2 cellular contexts compared by ENCODE assay signal in the genomic region with DNA sequence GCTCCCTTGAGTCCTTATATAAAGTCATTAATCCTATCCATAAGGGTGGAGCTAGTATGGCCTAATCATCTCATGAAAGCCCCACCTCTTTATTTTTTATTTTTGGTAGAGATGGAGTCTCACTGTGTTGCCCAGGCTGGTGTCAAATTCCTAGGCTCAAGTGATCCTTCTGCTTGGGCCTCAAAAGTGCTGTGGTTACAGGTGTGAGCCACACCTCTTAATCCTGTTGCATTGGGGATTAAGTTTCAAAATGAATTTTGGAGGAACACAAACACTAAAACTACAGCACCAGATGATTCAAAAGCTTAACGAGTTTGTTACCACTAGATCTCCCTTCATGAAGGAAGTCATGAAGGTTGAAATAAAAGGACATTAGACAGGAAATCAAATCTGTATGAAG.
TF ChIP-seq lines count a peak whose summit lies in the region.

No MANE protein-coding gene starts in this region.

TF ChIP-seq in HEK293, 187 proteins besides CTCF, POLR2A, EP300 and RAD21:
- no peak for TF ChIP-seq SP2 (tag by site-specific recombination; IDR thresholded peaks at IDR 0.05)
- TF ChIP-seq ZNF785 (tag by site-specific recombination; IDR thresholded peaks at IDR 0.05) = no peak
- TF ChIP-seq SCRT1 (tag by site-specific recombination; IDR thresholded peaks at IDR 0.05; ENCODE audit: borderline replicate concordance) = peak; percentile 76; the same call in 1 of the 2 replicates
- TF ChIP-seq ZNF600 (tag by site-specific recombination; IDR thresholded peaks at IDR 0.05) = no peak
- peak; percentile 85 for TF ChIP-seq SCRT2 (tag by site-specific recombination; IDR thresholded peaks at IDR 0.05)

TF ChIP-seq in GM12878, 131 proteins besides CTCF, POLR2A, EP300 and RAD21:
- TF ChIP-seq, protein P1, sequence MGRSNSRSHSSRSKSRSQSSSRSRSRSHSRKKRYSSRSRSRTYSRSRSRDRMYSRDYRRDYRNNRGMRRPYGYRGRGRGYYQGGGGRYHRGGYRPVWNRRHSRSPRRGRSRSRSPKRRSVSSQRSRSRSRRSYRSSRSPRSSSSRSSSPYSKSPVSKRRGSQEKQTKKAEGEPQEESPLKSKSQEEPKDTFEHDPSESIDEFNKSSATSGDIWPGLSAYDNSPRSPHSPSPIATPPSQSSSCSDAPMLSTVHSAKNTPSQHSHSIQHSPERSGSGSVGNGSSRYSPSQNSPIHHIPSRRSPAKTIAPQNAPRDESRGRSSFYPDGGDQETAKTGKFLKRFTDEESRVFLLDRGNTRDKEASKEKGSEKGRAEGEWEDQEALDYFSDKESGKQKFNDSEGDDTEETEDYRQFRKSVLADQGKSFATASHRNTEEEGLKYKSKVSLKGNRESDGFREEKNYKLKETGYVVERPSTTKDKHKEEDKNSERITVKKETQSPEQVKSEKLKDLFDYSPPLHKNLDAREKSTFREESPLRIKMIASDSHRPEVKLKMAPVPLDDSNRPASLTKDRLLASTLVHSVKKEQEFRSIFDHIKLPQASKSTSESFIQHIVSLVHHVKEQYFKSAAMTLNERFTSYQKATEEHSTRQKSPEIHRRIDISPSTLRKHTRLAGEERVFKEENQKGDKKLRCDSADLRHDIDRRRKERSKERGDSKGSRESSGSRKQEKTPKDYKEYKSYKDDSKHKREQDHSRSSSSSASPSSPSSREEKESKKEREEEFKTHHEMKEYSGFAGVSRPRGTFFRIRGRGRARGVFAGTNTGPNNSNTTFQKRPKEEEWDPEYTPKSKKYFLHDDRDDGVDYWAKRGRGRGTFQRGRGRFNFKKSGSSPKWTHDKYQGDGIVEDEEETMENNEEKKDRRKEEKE (IDR thresholded peaks at IDR 0.05) = no peak
- TF ChIP-seq HDGF (IDR thresholded peaks at IDR 0.05) (no peak), FOXK2 (IDR thresholded peaks at IDR 0.05) (no peak), ZNF274 (IDR thresholded peaks at IDR 0.05; ENCODE audit: insufficient read depth, insufficient read length) (no peak), BHLHE40 (IDR thresholded peaks at IDR 0.05; ENCODE audit: borderline replicate concordance in 1 of 2, low read depth in 2 of 2, low read length in 1 of 2) (no peak), ZNF207 (IDR thresholded peaks at IDR 0.05; ENCODE audit: borderline replicate concordance) (no peak)
- TF ChIP-seq, protein P2, sequence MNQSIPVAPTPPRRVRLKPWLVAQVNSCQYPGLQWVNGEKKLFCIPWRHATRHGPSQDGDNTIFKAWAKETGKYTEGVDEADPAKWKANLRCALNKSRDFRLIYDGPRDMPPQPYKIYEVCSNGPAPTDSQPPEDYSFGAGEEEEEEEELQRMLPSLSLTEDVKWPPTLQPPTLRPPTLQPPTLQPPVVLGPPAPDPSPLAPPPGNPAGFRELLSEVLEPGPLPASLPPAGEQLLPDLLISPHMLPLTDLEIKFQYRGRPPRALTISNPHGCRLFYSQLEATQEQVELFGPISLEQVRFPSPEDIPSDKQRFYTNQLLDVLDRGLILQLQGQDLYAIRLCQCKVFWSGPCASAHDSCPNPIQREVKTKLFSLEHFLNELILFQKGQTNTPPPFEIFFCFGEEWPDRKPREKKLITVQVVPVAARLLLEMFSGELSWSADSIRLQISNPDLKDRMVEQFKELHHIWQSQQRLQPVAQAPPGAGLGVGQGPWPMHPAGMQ (IDR thresholded peaks at IDR 0.05; ENCODE audit: borderline replicate concordance) = no peak
TF ChIP-seq in GM12878: peak in this region for 0.
